ENCODE assay signal across 7 cellular contexts in genomic region chr1:184185346-184185745, GRCh38.
"Had no signal": no experiment of that assay in that cellular context is flagged by ENCODE, and none has a peak within 500 bp of the region (broad histone marks: within the 10 kb centered on the region; RNA-seq: fewer than 3 reads in every experiment).

No MANE protein-coding gene starts in this region.

- ATAC-seq: K562 had no signal

- H3K27ac ChIP-seq: HL-60 had no signal

- FAIRE-seq: HepG2, HTR-8/SVneo, K562 had no signal

- DNase-seq: IMR-90, KBM-7, KG1 had no signal
